ENCODE assay signal across 9 cellular contexts in genomic region chr4:14985843-14986242, GRCh38.
"Had no signal": no experiment of that assay in that cellular context is flagged by ENCODE, and none has a peak within 500 bp of the region (broad histone marks: within the 10 kb centered on the region; RNA-seq: fewer than 3 reads in every experiment).

No MANE protein-coding gene starts in this region.

- ATAC-seq: GM23338, HCT116, K562 had no signal

- DNase-seq: H7, HFFc6, IMR-90 had no signal

- H3K4me3 ChIP-seq: GM23338, HAP-1, K562 had no signal

- FAIRE-seq: H1, K562 had no signal

- H3K9me3 ChIP-seq: HAP-1 had no signal

- H3K4me1 ChIP-seq: HAP-1 had no signal

- H3K27ac ChIP-seq: HL-60 had no signal

- H3K36me3 ChIP-seq: HAP-1 had no signal

- H3K4me2 ChIP-seq: GM23338 had no signal

- H2AFZ ChIP-seq: GM23338 had no signal
